20 cellular contexts compared by ENCODE assay signal in the genomic region with DNA sequence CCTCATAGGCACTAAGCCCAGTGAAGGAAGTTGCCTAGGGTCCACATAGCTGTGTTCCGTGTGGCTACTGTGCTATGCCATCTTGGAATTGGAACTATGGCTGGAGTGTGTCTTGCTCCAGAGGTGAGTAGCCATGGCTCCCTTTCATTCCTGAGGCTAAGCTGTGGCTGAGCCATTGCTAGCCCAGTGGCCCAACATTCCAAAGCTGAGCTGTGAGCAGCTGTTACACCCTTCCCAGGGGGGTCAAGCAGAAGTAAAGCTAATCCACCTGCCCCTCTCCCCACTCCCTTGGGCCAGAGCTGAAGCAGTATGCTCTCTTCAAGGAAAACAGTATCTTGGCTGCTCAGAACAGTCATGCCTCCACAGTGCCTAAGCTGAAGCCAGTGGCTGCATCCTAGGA. TPM values are rescaled to one million over a fixed set of nuclear protein-coding genes. Genes with fewer than 3 reads are reported as not detected.
DNase-seq lines count a peak whose midpoint lies in the region; ATAC-seq, FAIRE-seq and TF ChIP-seq lines count a peak whose summit lies in the region.
"Had no signal": no experiment of that assay in that cellular context is flagged by ENCODE, and none has a peak within 500 bp of the region (broad histone marks: within the 10 kb centered on the region; RNA-seq: fewer than 3 reads in every experiment).

No MANE protein-coding gene starts in this region.

- H4K20me1 ChIP-seq in DND-41 (ENCODE audit: insufficient read depth, low read length), result no peaks in the 10 kb centered on the region; the same call in 1 of the 2 replicates
- H4K20me1 ChIP-seq in neural progenitor cell (ENCODE audit: low read depth), result no peaks in the 10 kb centered on the region
- no peaks in the 10 kb centered on the region for H4K20me1 ChIP-seq in HepG2 (ENCODE audit: insufficient read depth, low read length)

- TF ChIP-seq RAD21 in HepG2 (CRISPR knock-in tag; IDR thresholded peaks at IDR 0.05), result no peak

- FAIRE-seq in HepG2 (lab: Jason Lieb, UNC), result no peak
- FAIRE-seq: A204.1, D721Med, GM12892, GM18507, H1, HTR-8/SVneo had no signal

- no peak for TF ChIP-seq CTCF in DND-41 (IDR thresholded peaks at IDR 0.05; ENCODE audit: borderline replicate concordance, extremely low read depth, low read length, poor library complexity, severe bottlenecking)
- no peak for TF ChIP-seq CTCF in neural progenitor cell (IDR thresholded peaks at IDR 0.05)
- TF ChIP-seq CTCF in gastrocnemius medialis (IDR thresholded peaks at IDR 0.05 in 4 of 5, conservative IDR thresholded peaks at IDR 0.05 in 1 of 5), result no peak
- TF ChIP-seq CTCF in HepG2 (CRISPR knock-in tag; IDR thresholded peaks at IDR 0.05), result no peak

- WGBS in HepG2 (ENCODE audit: low lambda C conversion rate), result 100% methylated on average over 1 of the region's 1 CpG

- H2AFZ ChIP-seq in DND-41 (ENCODE audit: low read depth, low read length) (no peak overlapping the region), neural progenitor cell (replicated peaks) (no peak overlapping the region), HepG2 (ENCODE audit: low read length) (no peak overlapping the region)

- H3K4me1 ChIP-seq in DND-41 (ENCODE audit: insufficient read depth, low read length) (peaks cover 16% of the 10 kb centered on the region), SJCRH30 (peaks cover 2% of the 10 kb centered on the region), neural progenitor cell (no peaks in the 10 kb centered on the region), gastrocnemius medialis (peaks cover 7 to 9% of the 10 kb centered on the region in 2 donors), HepG2 (ENCODE audit: insufficient read depth, low read length) (no peaks in the 10 kb centered on the region)
- H3K4me1 ChIP-seq: Caco-2 had no signal

- H3K4me2 ChIP-seq in DND-41 (ENCODE audit: insufficient read depth, low read length) (no peak overlapping the region), neural progenitor cell (no peak overlapping the region), HepG2 (ENCODE audit: low read depth, low read length) (no peak overlapping the region)

- BruUV-seq in HepG2 (replicated peaks; lab: Mats Ljungman, UMichigan), result no TSS peak

- TF ChIP-seq EP300 in HepG2 (IDR thresholded peaks at IDR 0.05; ENCODE audit: low read depth in 2 of 2, low read length in 2 of 2) (no peak), HepG2 (CRISPR knock-in tag; IDR thresholded peaks at IDR 0.05; ENCODE audit: borderline replicate concordance) (no peak)

- H3K27ac ChIP-seq in DND-41 (ENCODE audit: low read length) (peak overlapping the region; percentile 26), SJCRH30 (no peak overlapping the region), neural progenitor cell (no peak overlapping the region), gastrocnemius medialis (no peak overlapping the region), HepG2 (ENCODE audit: extremely low read length, insufficient read depth, low read length) (no peak overlapping the region)
- H3K27ac ChIP-seq: C4-2B had no signal

- peaks cover 32% of the 10 kb centered on the region for H3K36me3 Mint-ChIP-seq in neural progenitor cell

- H3K4me3 Mint-ChIP-seq in neural progenitor cell, result no peak overlapping the region
- H3K4me3 Mint-ChIP-seq: CD4-positive, alpha-beta T cell; H9; IgD-negative memory B cell had no signal

- H3K9me3 ChIP-seq in DND-41 (ENCODE audit: insufficient read depth, low read length, severe bottlenecking) (peaks cover 8% of the 10 kb centered on the region), SJCRH30 (replicated peaks) (0 out of 2 replicates have a peak, but pooled peaks cover 5% of the 10 kb centered on the region), neural progenitor cell (ENCODE audit: low read depth) (no peaks in the 10 kb centered on the region), gastrocnemius medialis (no peaks in the 10 kb centered on the region), HepG2 (ENCODE audit: low read length) (peaks cover 9% of the 10 kb centered on the region; the same call in 1 of the 2 replicates)

- intact Hi-C loops in gastrocnemius medialis (cut with DNase I; ENCODE audit: low total_unique reads), result no loop called here
- intact Hi-C loops in HepG2 (cut with micrococcal nuclease; ENCODE audit: unreplicated experiment), result no loop called here

- H3K4me1 Mint-ChIP-seq in neural progenitor cell, result peaks cover 2% of the 10 kb centered on the region
- H3K4me1 Mint-ChIP-seq: H9 had no signal

- H3K27me3 Mint-ChIP-seq in neural progenitor cell (ENCODE audit: insufficient read depth, low read depth), result no peaks in the 10 kb centered on the region
- H3K27me3 Mint-ChIP-seq: CD4-positive, alpha-beta T cell; IgD-negative memory B cell had no signal

- H3K9ac ChIP-seq in DND-41 (ENCODE audit: low read depth, low read length), result no peak overlapping the region
- H3K9ac ChIP-seq in neural progenitor cell, result no peak overlapping the region
- no peak overlapping the region for H3K9ac ChIP-seq in HepG2 (ENCODE audit: insufficient read depth, low read depth, low read length)

- TF ChIP-seq POLR2A in gastrocnemius medialis (IDR thresholded peaks at IDR 0.05), result no peak
- no peak for TF ChIP-seq POLR2A in HepG2 (IDR thresholded peaks at IDR 0.05; ENCODE audit: insufficient read depth in 1 of 2, low read depth in 2 of 2, low read length in 2 of 2)

- H3K27me3 ChIP-seq in DND-41 (ENCODE audit: insufficient read depth, low read length, poor library complexity) (no peaks in the 10 kb centered on the region), SJCRH30 (no peaks in the 10 kb centered on the region), neural progenitor cell (no peaks in the 10 kb centered on the region), gastrocnemius medialis (no peaks in the 10 kb centered on the region), HepG2 (ENCODE audit: control insufficient read depth in 1 of 2, insufficient read depth in 2 of 2, low read length in 2 of 2) (no peaks in the 10 kb centered on the region)

- CTCF ChIA-PET in HepG2 (lab: Yijun Ruan, JAX; ENCODE audit: low intra/inter-chr PET ratio, low total read pairs), result no interaction called here

- no peaks in the 10 kb centered on the region for H3F3A ChIP-seq in neural progenitor cell (ENCODE audit: low read depth)

- H3K79me2 ChIP-seq in DND-41 (ENCODE audit: insufficient read depth, low read length) (peaks cover 92% of the 10 kb centered on the region), neural progenitor cell (ENCODE audit: low read depth) (no peaks in the 10 kb centered on the region), HepG2 (ENCODE audit: insufficient read depth, low read length) (no peaks in the 10 kb centered on the region)

- POLR2A ChIA-PET in HepG2 (lab: Yijun Ruan, JAX), result no interaction called here

- in situ Hi-C loops in gastrocnemius medialis (cut with MboI; ENCODE audit: low sequenced_read_pairs in 4 of 4), result loop anchor here in 2 of 4 donors (25.0 kb wide), 1 partner anchor 173 kb away; the partner anchor contains the start of gene GAB2 (in 2 of the 2)
- in situ Hi-C loops in HepG2 (cut with HindIII; ENCODE audit: extremely low pct_ligation_motif_present, low pct_unique_long_range_greater_than_20kb), result no loop called here

- H3K27ac Mint-ChIP-seq in neural progenitor cell, result no peak overlapping the region
- H3K27ac Mint-ChIP-seq: CD4-positive, alpha-beta T cell; H9; IgD-negative memory B cell had no signal

- ATAC-seq in DND-41 (ENCODE audit: insufficient read depth, low read depth) (no peak), GM19455 (IDR thresholded peaks at IDR 0.05; ENCODE audit: unreplicated experiment) (no peak), gastrocnemius medialis (no peak), HepG2 (no peak)

- DNase-seq in DND-41 (no peak), SJCRH30 (peak; percentile 17 to 27), neural progenitor cell (ENCODE audit: low spot score) (peak; percentile 14), gastrocnemius medialis (no peak), HepG2 (ENCODE audit: low spot score) (no peak)
- DNase-seq: ACHN; AML-193; Caco-2; CD4-positive, alpha-beta T cell; GDM1; H9 had no signal

- peaks cover 23% of the 10 kb centered on the region for H3K9me3 Mint-ChIP-seq in neural progenitor cell

- peaks cover 67% of the 10 kb centered on the region for H3K36me3 ChIP-seq in DND-41 (ENCODE audit: insufficient read depth, low read length)
- no peaks in the 10 kb centered on the region for H3K36me3 ChIP-seq in SJCRH30
- peaks cover 7% of the 10 kb centered on the region for H3K36me3 ChIP-seq in neural progenitor cell
- no peaks in the 10 kb centered on the region for H3K36me3 ChIP-seq in gastrocnemius medialis
- H3K36me3 ChIP-seq in HepG2 (replicated peaks in 1 of 2; ENCODE audit: control insufficient read depth in 1 of 2, insufficient read depth in 2 of 2, low read length in 2 of 2), result no peaks in the 10 kb centered on the region

- H3K4me3 ChIP-seq in DND-41 (ENCODE audit: low read depth in 1 of 2, low read length in 2 of 2) (no peak overlapping the region), SJCRH30 (no peak overlapping the region), neural progenitor cell (no peak overlapping the region), gastrocnemius medialis (no peak overlapping the region), HepG2 (replicated peaks in 1 of 3; ENCODE audit: insufficient read depth in 1 of 3, low read depth in 2 of 3, low read length in 3 of 3) (no peak overlapping the region)

RNA-seq across cellular contexts. Expression of gene USP35, which starts 51.1 kb away (rescaled TPM):
- total RNA-seq in SJCRH30 (2014; rRNA removed; shearing (Covaris generic)), result 3.0 and 5.1 TPM in 2 replicates
- total RNA-seq in neural progenitor cell (ENCODE audit: low replicate concordance) (4.2 and 12.5 TPM in 2 replicates), gastrocnemius medialis (1 to 10 TPM; 4.6 to 6.1 (median 5.4) TPM), HepG2 (2016; rRNA removed; fragmentation: Illumina TruSeq; extraction: Trizol) (1.8 and 4.6 TPM in 2 replicates)
- total RNA-seq in HepG2 (2016; cell fraction: cytosol; rRNA removed; fragmentation: Illumina TruSeq; extraction: Trizol; ENCODE audit: low read depth), result 0.71 and 0.88 TPM in 2 replicates
- total RNA-seq in HepG2 (2016; cell fraction: insoluble cytoplasmic fraction; rRNA removed; fragmentation: Illumina TruSeq; extraction: Trizol), result 1.7 and 4.5 TPM in 2 replicates
- 0.93 and 1.1 TPM in 2 replicates for total RNA-seq in HepG2 (2016; cell fraction: membrane; rRNA removed; fragmentation: Illumina TruSeq; extraction: Trizol)
- 5.7 and 7.4 TPM in 2 replicates for total RNA-seq in HepG2 (2016; cell fraction: nucleus; rRNA removed; fragmentation: Illumina TruSeq; extraction: Trizol)
- polyA plus RNA-seq in HepG2 (2011; rRNA removed), result 7.7 and 11.1 TPM in 2 replicates
- polyA plus RNA-seq in HepG2 (2011; cell fraction: cytosol; rRNA removed), result 4.0 and 5.2 TPM in 2 replicates
- 56.5 and 58.1 TPM in 2 replicates for polyA plus RNA-seq in HepG2 (2011; cell fraction: nucleus; rRNA removed)
- 4.1 and 5.5 TPM in 2 replicates for polyA plus RNA-seq in HepG2 (2012)
- polyA plus RNA-seq in HepG2 (2016; cell fraction: cytosol; fragmentation: Illumina TruSeq; extraction: Trizol; ENCODE audit: low read depth), result 0.20 and 0.27 TPM in 2 replicates
- polyA plus RNA-seq in HepG2 (2016; cell fraction: insoluble cytoplasmic fraction; fragmentation: Illumina TruSeq; extraction: Trizol; ENCODE audit: low read depth), result 1.4 and 2.7 TPM in 2 replicates
- polyA plus RNA-seq in HepG2 (2016; cell fraction: membrane; fragmentation: Illumina TruSeq; extraction: Trizol; ENCODE audit: low read depth), result 0.61 and 0.63 TPM in 2 replicates
- 10.1 and 12.3 TPM in 2 replicates for polyA plus RNA-seq in HepG2 (2016; cell fraction: nucleus; fragmentation: Illumina TruSeq; extraction: Trizol; ENCODE audit: insufficient read depth, low read depth)
- 5.1 and 12.7 TPM in 2 replicates for polyA minus RNA-seq in HepG2 (2011; rRNA and poly(A)+ RNA removed; ENCODE audit: low replicate concordance)
- 2.4 and 3.2 TPM in 2 replicates for polyA minus RNA-seq in HepG2 (2011; cell fraction: cytosol; rRNA and poly(A)+ RNA removed)
- polyA minus RNA-seq in HepG2 (2011; cell fraction: nucleus; rRNA and poly(A)+ RNA removed), result 17.3 and 18.0 TPM in 2 replicates

RNA-seq across cellular contexts. Expression of gene KCTD21, which starts 51.4 kb away (rescaled TPM):
- 2.2 TPM in 2 replicates for total RNA-seq in SJCRH30 (2014; rRNA removed; shearing (Covaris generic))
- 0.90 and 2.3 TPM in 2 replicates for total RNA-seq in neural progenitor cell (ENCODE audit: low replicate concordance)
- 10 to 100 TPM in 3 of 4 donors, 1 to 10 TPM in 1; 6.0 to 18.9 (median 15.8) TPM for total RNA-seq in gastrocnemius medialis
- 3.1 and 3.9 TPM in 2 replicates for total RNA-seq in HepG2 (2016; rRNA removed; fragmentation: Illumina TruSeq; extraction: Trizol)
- total RNA-seq in HepG2 (2016; cell fraction: cytosol; rRNA removed; fragmentation: Illumina TruSeq; extraction: Trizol; ENCODE audit: low read depth), result 0.97 and 1.3 TPM in 2 replicates
- total RNA-seq in HepG2 (2016; cell fraction: insoluble cytoplasmic fraction; rRNA removed; fragmentation: Illumina TruSeq; extraction: Trizol), result 3.3 and 4.3 TPM in 2 replicates
- 3.1 TPM in 2 replicates for total RNA-seq in HepG2 (2016; cell fraction: membrane; rRNA removed; fragmentation: Illumina TruSeq; extraction: Trizol)
- 1.3 and 1.6 TPM in 2 replicates for total RNA-seq in HepG2 (2016; cell fraction: nucleus; rRNA removed; fragmentation: Illumina TruSeq; extraction: Trizol)
- 13.2 and 13.5 TPM in 2 replicates for polyA plus RNA-seq in HepG2 (2011; rRNA removed)
- 11.0 and 13.8 TPM in 2 replicates for polyA plus RNA-seq in HepG2 (2011; cell fraction: cytosol; rRNA removed)
- 5.4 and 6.0 TPM in 2 replicates for polyA plus RNA-seq in HepG2 (2011; cell fraction: nucleus; rRNA removed)
- 6.6 and 9.3 TPM in 2 replicates for polyA plus RNA-seq in HepG2 (2012)
- polyA plus RNA-seq in HepG2 (2016; cell fraction: cytosol; fragmentation: Illumina TruSeq; extraction: Trizol; ENCODE audit: low read depth), result 1.2 and 1.4 TPM in 2 replicates
- polyA plus RNA-seq in HepG2 (2016; cell fraction: insoluble cytoplasmic fraction; fragmentation: Illumina TruSeq; extraction: Trizol; ENCODE audit: low read depth), result 4.8 and 5.3 TPM in 2 replicates
- 2.5 and 3.1 TPM in 2 replicates for polyA plus RNA-seq in HepG2 (2016; cell fraction: membrane; fragmentation: Illumina TruSeq; extraction: Trizol; ENCODE audit: low read depth)
- 3.6 and 4.7 TPM in 2 replicates for polyA plus RNA-seq in HepG2 (2016; cell fraction: nucleus; fragmentation: Illumina TruSeq; extraction: Trizol; ENCODE audit: insufficient read depth, low read depth)
- polyA minus RNA-seq in HepG2 (2011; rRNA and poly(A)+ RNA removed; ENCODE audit: low replicate concordance), result 14.8 and 38.3 TPM in 2 replicates
- polyA minus RNA-seq in HepG2 (2011; cell fraction: cytosol; rRNA and poly(A)+ RNA removed), result 8.7 and 11.6 TPM in 2 replicates
- polyA minus RNA-seq in HepG2 (2011; cell fraction: nucleus; rRNA and poly(A)+ RNA removed), result 5.3 and 6.6 TPM in 2 replicates

Comparison
In these comparisons a context has a peak if more than half of its experiments do, and no peak if none do; other contexts are left out.
1. DNase-seq: peak in SJCRH30 (2 of 2) and neural progenitor cell (single experiment); none in DND-41 (single experiment), gastrocnemius medialis (0 of 2) and HepG2 (single experiment).